Comparison of ENCODE assay signal across 8 cellular contexts in genomic region chrX:131633285-131633917, GRCh38.
DNase-seq lines count a peak whose midpoint lies in the region; ATAC-seq and TF ChIP-seq lines count a peak whose summit lies in the region.

No MANE protein-coding gene starts in this region.

- peak; percentile 94 for TF ChIP-seq CTCF in neural crest cell (conservative IDR thresholded peaks at IDR 0.05)

- H3K4me1 Mint-ChIP-seq in neural crest cell, result no peaks in the 10 kb centered on the region

- DNase-seq in COR-L47 (lab: John Stamatoyannopoulos, UW), result peak; percentile 15
- peak; percentile 59 for DNase-seq in NCI-H774 (lab: John Stamatoyannopoulos, UW)
- DNase-seq in activated CD8-positive, alpha-beta memory T cell treated with anti-CD3 and anti-CD28 coated beads, Interleukin-2, amount 50 U/mL, for 48 hours, result peak; percentile 53
- DNase-seq in fibroblast of gingiva (ENCODE audit: low read depth), result peak; percentile 0
- peak; percentile 71 for DNase-seq in neural crest cell (ENCODE audit: low read depth, low spot score)

- no peak overlapping the region for H3K4me3 Mint-ChIP-seq in neural crest cell

- H3K9me3 Mint-ChIP-seq in neural crest cell, result no peaks in the 10 kb centered on the region

- peaks cover 16% of the 10 kb centered on the region for H3K27me3 Mint-ChIP-seq in neural crest cell (ENCODE audit: low read depth)

- no peaks in the 10 kb centered on the region for H3K36me3 Mint-ChIP-seq in neural crest cell (ENCODE audit: low read depth)

- peak; percentile 82 for ATAC-seq in GM19043 (IDR thresholded peaks at IDR 0.05; ENCODE audit: low read depth, unreplicated experiment)
- ATAC-seq in HG03432 (IDR thresholded peaks at IDR 0.05; ENCODE audit: unreplicated experiment), result peak; percentile 82
- ATAC-seq in HG02840 (IDR thresholded peaks at IDR 0.05; ENCODE audit: low FRiP score, unreplicated experiment), result no peak

- H3K27ac Mint-ChIP-seq in neural crest cell (ENCODE audit: unreplicated experiment), result no peak overlapping the region

Comparison
In these comparisons a context has a peak if more than half of its experiments do, and no peak if none do; other contexts are left out.
1. DNase-seq: peak in every context shown above with its lines; median percentile 71 in neural crest cell; 59 in NCI-H774; 53 in activated CD8-positive, alpha-beta memory T cell treated with anti-CD3 and anti-CD28 coated beads, Interleukin-2, amount 50 U/mL, for 48 hours; 15 in COR-L47; 0 in fibroblast of gingiva.